6 cellular contexts compared by ENCODE assay signal in genomic region chr16:648071-648785, GRCh38. TPM values are rescaled to one million over a fixed set of nuclear protein-coding genes. Genes with fewer than 3 reads are reported as not detected.
DNase-seq lines count a peak whose midpoint lies in the region; ATAC-seq and TF ChIP-seq lines count a peak whose summit lies in the region.

No MANE protein-coding gene starts in this region.

- DNase-seq in DMS53 (lab: John Stamatoyannopoulos, UW), result peak; percentile 76
- DNase-seq in DMS53 treated with DMSO at 0.1 percent for 48 hours (lab: John Stamatoyannopoulos, UW; ENCODE audit: unreplicated experiment), result no peak
- peak; percentile 39 to 64 for DNase-seq in SHP77 (lab: John Stamatoyannopoulos, UW)
- no peak for DNase-seq in epithelial cell of proximal tubule (ENCODE audit: low read depth)
- DNase-seq in stimulated activated CD4-positive, alpha-beta T cell treated with anti-CD3 and anti-CD28 coated beads, Interleukin-12 subunit alpha, Interleukin-12 subunit beta, amount 100 ng/mL, for 4 hours, result peak; percentile 50

- no peak for ATAC-seq in GM18873 (IDR thresholded peaks at IDR 0.05; ENCODE audit: low FRiP score, unreplicated experiment)

- H3K4me3 ChIP-seq in epithelial cell of proximal tubule (ENCODE audit: low read depth, low read length), result peak overlapping the region; percentile 70

- peak; percentile 55 for TF ChIP-seq CTCF in epithelial cell of proximal tubule (conservative IDR thresholded peaks at IDR 0.05; ENCODE audit: low read depth, low read length)

RNA-seq across cellular contexts. Expression of gene WDR90, which starts 0.9 kb away (rescaled TPM):
- 22.0 and 45.6 TPM in 2 replicates for total RNA-seq in epithelial cell of proximal tubule

RNA-seq across cellular contexts. Expression of gene MCRIP2, which starts 6.6 kb away (rescaled TPM):
- 58.2 and 70.3 TPM in 2 replicates for total RNA-seq in epithelial cell of proximal tubule

RNA-seq across cellular contexts. Expression of gene METTL26, which starts 12.1 kb away (rescaled TPM):
- 206 and 224 TPM in 2 replicates for total RNA-seq in epithelial cell of proximal tubule

RNA-seq across cellular contexts. Expression of gene WFIKKN1, which starts 17.4 kb away (rescaled TPM):
- 0.07 TPM in 1 of 2 replicates, not detected in the other for total RNA-seq in epithelial cell of proximal tubule

RNA-seq across cellular contexts. Expression of gene RHOT2, which starts 19.7 kb away (rescaled TPM):
- total RNA-seq in epithelial cell of proximal tubule, result 73.8 and 85.8 TPM in 2 replicates

Comparison
In these comparisons a context has a peak if more than half of its experiments do, and no peak if none do; other contexts are left out.
1. DNase-seq: peak in DMS53 (single experiment), SHP77 (2 of 2) and stimulated activated CD4-positive, alpha-beta T cell treated with anti-CD3 and anti-CD28 coated beads, Interleukin-12 subunit alpha, Interleukin-12 subunit beta, amount 100 ng/mL, for 4 hours (single experiment); none in DMS53 treated with DMSO at 0.1 percent for 48 hours (single experiment) and epithelial cell of proximal tubule (single experiment).